ENCODE assay signal across 1 cellular context in genomic region chr2:12665334-12665733, GRCh38.
TF ChIP-seq lines count a peak whose summit lies in the region.

No MANE protein-coding gene starts in this region.

TF ChIP-seq in HepG2, 621 proteins besides CTCF, POLR2A, EP300 and RAD21 (continued from another document):
- TF ChIP-seq IKZF4 (CRISPR knock-in tag; IDR thresholded peaks at IDR 0.05; ENCODE audit: borderline replicate concordance, low read depth, not compliant biosample characterization), result no peak
- TF ChIP-seq ZNF841 (CRISPR knock-in tag; IDR thresholded peaks at IDR 0.05; ENCODE audit: borderline replicate concordance), result no peak
- TF ChIP-seq IRF1 (CRISPR knock-in tag; IDR thresholded peaks at IDR 0.05; ENCODE audit: low read depth), result no peak
- no peak for TF ChIP-seq ZNF383 (CRISPR knock-in tag; IDR thresholded peaks at IDR 0.05; ENCODE audit: borderline replicate concordance)
- TF ChIP-seq ZNF878 (CRISPR knock-in tag; IDR thresholded peaks at IDR 0.05), result no peak
- TF ChIP-seq ZNF616 (CRISPR knock-in tag; IDR thresholded peaks at IDR 0.05; ENCODE audit: low read depth), result no peak
- no peak for TF ChIP-seq ZNF747 (CRISPR knock-in tag; IDR thresholded peaks at IDR 0.05; ENCODE audit: borderline replicate concordance)
- TF ChIP-seq ZSCAN12 (CRISPR knock-in tag; IDR thresholded peaks at IDR 0.05), result no peak
- TF ChIP-seq IRX3 (CRISPR knock-in tag; IDR thresholded peaks at IDR 0.05; ENCODE audit: borderline replicate concordance, low read depth), result no peak
- no peak for TF ChIP-seq CBX5 (CRISPR knock-in tag; IDR thresholded peaks at IDR 0.05; ENCODE audit: borderline replicate concordance)
